In genomic region chr16:71524566-71525553, GRCh38 we compare ENCODE assay signal across 23 cellular contexts. TPM values are rescaled to one million over a fixed set of nuclear protein-coding genes. Genes with fewer than 3 reads are reported as not detected.
DNase-seq lines count a peak whose midpoint lies in the region; ATAC-seq, FAIRE-seq and TF ChIP-seq lines count a peak whose summit lies in the region.
"Had no signal": no experiment of that assay in that cellular context is flagged by ENCODE, and none has a peak within 500 bp of the region (broad histone marks: within the 10 kb centered on the region; RNA-seq: fewer than 3 reads in every experiment).

No MANE protein-coding gene starts in this region.

- H3K4me3 Mint-ChIP-seq in GM23338 = peak overlapping the region; percentile 77
- H3K4me3 Mint-ChIP-seq: CD4-positive, CD25-positive, alpha-beta regulatory T cell; naive B cell had no signal

- H3K9me3 ChIP-seq in adrenal gland (replicated peaks in 1 of 3) = no peaks in the 10 kb centered on the region
- H3K9me3 ChIP-seq in HepG2 (ENCODE audit: low read length) = no peaks in the 10 kb centered on the region
- H3K9me3 ChIP-seq: esophagus muscularis mucosa, lower lobe of right lung, Peyer's patch, stomach had no signal

- in situ Hi-C loops in HepG2 (cut with HindIII; ENCODE audit: extremely low pct_ligation_motif_present, low pct_unique_long_range_greater_than_20kb) = no loop called here

- H3K79me2 ChIP-seq in GM23338 (replicated peaks; ENCODE audit: insufficient read depth) = peaks cover 13% of the 10 kb centered on the region; the same call in 1 of the 2 replicates
- H3K79me2 ChIP-seq in HepG2 (ENCODE audit: insufficient read depth, low read length) = no peaks in the 10 kb centered on the region

- H3K36me3 ChIP-seq in GM23338 (ENCODE audit: insufficient read depth) = no peaks in the 10 kb centered on the region
- no peaks in the 10 kb centered on the region for H3K36me3 ChIP-seq in adrenal gland (replicated peaks in 1 of 2)
- no peaks in the 10 kb centered on the region for H3K36me3 ChIP-seq in HepG2 (replicated peaks in 1 of 2; ENCODE audit: control insufficient read depth in 1 of 2, insufficient read depth in 2 of 2, low read length in 2 of 2)
- H3K36me3 ChIP-seq: esophagus muscularis mucosa, lower lobe of right lung, Peyer's patch, stomach had no signal

- H3K27ac ChIP-seq in GM23338 (ENCODE audit: low read depth) = peak overlapping the region; percentile 95; the same call in 1 of the 2 replicates
- H3K27ac ChIP-seq in adrenal gland = peak overlapping the region in 3 of 5 donors; percentile 21 to 74 (median 25)
- no peak overlapping the region for H3K27ac ChIP-seq in HepG2 (ENCODE audit: extremely low read length, insufficient read depth, low read length)
- H3K27ac ChIP-seq: dorsolateral prefrontal cortex, lower lobe of right lung, Peyer's patch, skin epidermis, stomach had no signal

- H3K9ac ChIP-seq in HepG2 (ENCODE audit: insufficient read depth, low read depth, low read length) = no peak overlapping the region

- peak overlapping the region; percentile 99 for H3K27ac Mint-ChIP-seq in GM23338
- H3K27ac Mint-ChIP-seq: activated T-helper 2 cell treated with anti-CD3 and anti-CD28 coated beads, Interferon-gamma antibody, Interleukin-2, Interleukin-4, amounts not matched to agents 10 μg/mL and 5 μg/mL and 100 μg/mL, durations not matched to agents 14 hours and 24 hours and 36 hours; CD4-positive, CD25-positive, alpha-beta regulatory T cell had no signal

- peak overlapping the region; percentile 75 for H3K4me2 ChIP-seq in GM23338
- no peak overlapping the region for H3K4me2 ChIP-seq in HepG2 (ENCODE audit: low read depth, low read length)

- FAIRE-seq in HepG2 (lab: Jason Lieb, UNC) = no peak

- H3K27me3 ChIP-seq in GM23338 (ENCODE audit: insufficient read depth) (no peaks in the 10 kb centered on the region), adrenal gland (no peaks in the 10 kb centered on the region), HepG2 (ENCODE audit: control insufficient read depth in 1 of 2, insufficient read depth in 2 of 2, low read length in 2 of 2) (peaks cover 4 to 72% of the 10 kb centered on the region in 2 experiments)
- H3K27me3 ChIP-seq: esophagus muscularis mucosa, Peyer's patch had no signal

- H3F3A ChIP-seq in GM23338 (replicated peaks; ENCODE audit: low read depth) = no peaks in the 10 kb centered on the region

- intact Hi-C loops in adrenal gland (cut with DNase I) = no loop called here
- intact Hi-C loops in HepG2 (cut with micrococcal nuclease; ENCODE audit: unreplicated experiment) = no loop called here
- intact Hi-C loops in Right ventricle myocardium superior (cut with DNase I) = no loop called here

- H3K36me3 Mint-ChIP-seq in GM23338 (ENCODE audit: low read depth) = no peaks in the 10 kb centered on the region
- H3K36me3 Mint-ChIP-seq: CD4-positive, CD25-positive, alpha-beta regulatory T cell; naive B cell had no signal

- CTCF ChIA-PET in HepG2 (lab: Yijun Ruan, JAX; ENCODE audit: low intra/inter-chr PET ratio, low total read pairs) = no interaction called here

- peak; percentile 41 for DNase-seq in GM23338 (ENCODE audit: low spot score)
- peak in 5 of 7 donors; percentile 29 to 54 (median 45) for DNase-seq in adrenal gland
- DNase-seq in HepG2 (ENCODE audit: low spot score) = no peak
- DNase-seq in Right ventricle myocardium superior = no peak
- no peak for DNase-seq in T-helper 2 cell
- DNase-seq: activated CD4-positive, CD25-positive, alpha-beta regulatory T cell treated with anti-CD3 and anti-CD28 coated beads, Interleukin-2, amount 50 U/mL, for 72 hours; caudate nucleus; CD4-positive, CD25-positive, alpha-beta regulatory T cell; dorsolateral prefrontal cortex; lower lobe of right lung; naive B cell; NCI-H1436; NCI-H2171 treated with DMSO at 0.1 percent for 48 hours; NCI-H82; Peyer's patch; posterior cingulate gyrus; stimulated activated CD4-positive, alpha-beta T cell treated with anti-CD3 and anti-CD28 coated beads, Interleukin-2, amount 100 ng/mL, for 48 hours; stomach; T1000 had no signal

- TF ChIP-seq CTCF in GM23338 (conservative IDR thresholded peaks at IDR 0.05; ENCODE audit: low read depth in 2 of 2) (no peak), adrenal gland (IDR thresholded peaks at IDR 0.05) (no peak), HepG2 (CRISPR knock-in tag; IDR thresholded peaks at IDR 0.05) (no peak)

- peaks cover 8% of the 10 kb centered on the region for H3K27me3 Mint-ChIP-seq in GM23338 (ENCODE audit: insufficient read depth, low read depth, poor library complexity)

- BruUV-seq in HepG2 (replicated peaks; lab: Mats Ljungman, UMichigan) = no TSS peak

- peaks cover 27% of the 10 kb centered on the region for H3K4me1 Mint-ChIP-seq in GM23338
- H3K4me1 Mint-ChIP-seq: CD4-positive, CD25-positive, alpha-beta regulatory T cell had no signal

- H3K4me1 ChIP-seq in GM23338 (ENCODE audit: insufficient read depth) = peaks cover 27% of the 10 kb centered on the region
- peaks cover 7 to 8% of the 10 kb centered on the region in 2 donors for H3K4me1 ChIP-seq in adrenal gland (replicated peaks in 1 of 2)
- peaks cover 1% of the 10 kb centered on the region; the same call in 1 of the 2 replicates for H3K4me1 ChIP-seq in HepG2 (ENCODE audit: insufficient read depth, low read length)
- H3K4me1 ChIP-seq: lower lobe of right lung, Peyer's patch, stomach had no signal

- no peaks in the 10 kb centered on the region for H3K9me3 Mint-ChIP-seq in GM23338
- H3K9me3 Mint-ChIP-seq: activated T-helper 2 cell treated with anti-CD3 and anti-CD28 coated beads, Interferon-gamma antibody, Interleukin-2, Interleukin-4, amounts not matched to agents 10 μg/mL and 5 μg/mL and 100 μg/mL, durations not matched to agents 14 hours and 24 hours and 36 hours; CD4-positive, CD25-positive, alpha-beta regulatory T cell; naive B cell had no signal

- H4K20me1 ChIP-seq in GM23338 (replicated peaks; ENCODE audit: insufficient read depth) (no peaks in the 10 kb centered on the region), HepG2 (ENCODE audit: insufficient read depth, low read length) (no peaks in the 10 kb centered on the region)

- peak in 1 of 2 donors; percentile 46 for TF ChIP-seq POLR2A in adrenal gland (IDR thresholded peaks at IDR 0.05)
- TF ChIP-seq POLR2A in HepG2 (IDR thresholded peaks at IDR 0.05; ENCODE audit: insufficient read depth in 1 of 2, low read depth in 2 of 2, low read length in 2 of 2) = no peak

- TF ChIP-seq EP300 in HepG2 (IDR thresholded peaks at IDR 0.05; ENCODE audit: low read depth in 2 of 2, low read length in 2 of 2) (no peak), HepG2 (CRISPR knock-in tag; IDR thresholded peaks at IDR 0.05; ENCODE audit: borderline replicate concordance) (no peak)

- POLR2A ChIA-PET in HepG2 (lab: Yijun Ruan, JAX) = no interaction called here

- no peak for TF ChIP-seq RAD21 in HepG2 (CRISPR knock-in tag; IDR thresholded peaks at IDR 0.05)

- whole genome bisulfite sequencing in adrenal gland, 4 donors = 42 to 51% (median 47%) methylated on average over 16 of the region's 16 CpGs
- WGBS in HepG2 (ENCODE audit: low lambda C conversion rate) = 24% methylated on average over 16 of the region's 16 CpGs

- H2AFZ ChIP-seq in GM23338 (peak overlapping the region; percentile 82), HepG2 (ENCODE audit: low read length) (no peak overlapping the region)

- H3K9me2 ChIP-seq in GM23338 (ENCODE audit: insufficient read depth) = no peaks in the 10 kb centered on the region

- peak overlapping the region; percentile 48 for H3K4me3 ChIP-seq in GM23338
- peak overlapping the region in 1 of 4 donors; percentile 28 for H3K4me3 ChIP-seq in adrenal gland
- no peak overlapping the region for H3K4me3 ChIP-seq in HepG2 (replicated peaks in 1 of 3; ENCODE audit: insufficient read depth in 1 of 3, low read depth in 2 of 3, low read length in 3 of 3)
- H3K4me3 ChIP-seq: dorsolateral prefrontal cortex, lower lobe of right lung, Peyer's patch, skin epidermis, stomach had no signal

- ATAC-seq in GM23338 = peak; percentile 12
- no peak for ATAC-seq in HepG2
- ATAC-seq in Right ventricle myocardium superior (ENCODE audit: poor library complexity) = no peak
- no peak for ATAC-seq in activated CD4-positive, CD25-positive, alpha-beta regulatory T cell treated with anti-CD3 and anti-CD28 coated beads, Interleukin-2, amount 50 U/mL, for 24 hours

RNA-seq across cellular contexts. Expression of gene CHST4, which starts 1.4 kb away (rescaled TPM):
- total RNA-seq in GM23338 (2014; rRNA removed; shearing (Covaris generic)) = 16.7 and 17.8 TPM in 2 replicates
- 4.3 and 5.5 TPM in 2 replicates for polyA plus RNA-seq in GM23338 (2016; fragmentation: Nextera tagmentation; extraction: Ambion mirVana)
- 1 to 10 TPM; 1.7 to 7.6 (median 2.9) TPM for total RNA-seq in adrenal gland
- polyA plus RNA-seq in adrenal gland = 1 to 10 TPM in 1 of 3 donors, under 1 TPM in 2; 0.47 to 1.9 (median 0.64) TPM
- total RNA-seq in HepG2 (2016; rRNA removed; fragmentation: Illumina TruSeq; extraction: Trizol) = not detected in 2 replicates
- not detected in 2 replicates for total RNA-seq in HepG2 (2016; cell fraction: cytosol; rRNA removed; fragmentation: Illumina TruSeq; extraction: Trizol; ENCODE audit: low read depth)
- not detected in 2 replicates for total RNA-seq in HepG2 (2016; cell fraction: insoluble cytoplasmic fraction; rRNA removed; fragmentation: Illumina TruSeq; extraction: Trizol)
- total RNA-seq in HepG2 (2016; cell fraction: membrane; rRNA removed; fragmentation: Illumina TruSeq; extraction: Trizol) = not detected in 2 replicates
- total RNA-seq in HepG2 (2016; cell fraction: nucleus; rRNA removed; fragmentation: Illumina TruSeq; extraction: Trizol) = not detected in 2 replicates
- polyA plus RNA-seq in HepG2 (2011; rRNA removed) = not detected in 2 replicates
- not detected in 2 replicates for polyA plus RNA-seq in HepG2 (2011; cell fraction: cytosol; rRNA removed)
- not detected in 2 replicates for polyA plus RNA-seq in HepG2 (2011; cell fraction: nucleus; rRNA removed)
- not detected in 2 replicates for polyA plus RNA-seq in HepG2 (2012)
- not detected in 2 replicates for polyA plus RNA-seq in HepG2 (2016; cell fraction: cytosol; fragmentation: Illumina TruSeq; extraction: Trizol; ENCODE audit: low read depth)
- polyA plus RNA-seq in HepG2 (2016; cell fraction: insoluble cytoplasmic fraction; fragmentation: Illumina TruSeq; extraction: Trizol; ENCODE audit: low read depth) = not detected in 2 replicates
- polyA plus RNA-seq in HepG2 (2016; cell fraction: membrane; fragmentation: Illumina TruSeq; extraction: Trizol; ENCODE audit: low read depth) = not detected in 2 replicates
- polyA plus RNA-seq in HepG2 (2016; cell fraction: nucleus; fragmentation: Illumina TruSeq; extraction: Trizol; ENCODE audit: insufficient read depth, low read depth) = not detected in 2 replicates
- polyA minus RNA-seq in HepG2 (2011; rRNA and poly(A)+ RNA removed; ENCODE audit: low replicate concordance) = not detected in 2 replicates
- not detected in 2 replicates for polyA minus RNA-seq in HepG2 (2011; cell fraction: cytosol; rRNA and poly(A)+ RNA removed)
- not detected in 2 replicates for polyA minus RNA-seq in HepG2 (2011; cell fraction: nucleus; rRNA and poly(A)+ RNA removed)
- not detected for total RNA-seq in Right ventricle myocardium superior
- total RNA-seq: CD4-positive, CD25-positive, alpha-beta regulatory T cell; Peyer's patch; stomach had no signal
- polyA plus RNA-seq: CD4-positive, CD25-positive, alpha-beta regulatory T cell; stomach had no signal

RNA-seq across cellular contexts. Expression of gene ZNF19, which starts 35.7 kb away (rescaled TPM):
- total RNA-seq in GM23338 (2014; rRNA removed; shearing (Covaris generic)) = 3.5 and 4.8 TPM in 2 replicates
- 1.0 and 1.4 TPM in 2 replicates for polyA plus RNA-seq in GM23338 (2016; fragmentation: Nextera tagmentation; extraction: Ambion mirVana)
- 10 to 100 TPM in 1 of 8 donors, 1 to 10 TPM in 6, under 1 TPM in 1; 0.24 to 10.4 (median 6.8) TPM for total RNA-seq in adrenal gland
- 1 to 10 TPM; 2.6 to 4.2 (median 3.9) TPM for polyA plus RNA-seq in adrenal gland
- 4.6 and 5.8 TPM in 2 replicates for total RNA-seq in HepG2 (2016; rRNA removed; fragmentation: Illumina TruSeq; extraction: Trizol)
- total RNA-seq in HepG2 (2016; cell fraction: cytosol; rRNA removed; fragmentation: Illumina TruSeq; extraction: Trizol; ENCODE audit: low read depth) = 2.1 and 4.1 TPM in 2 replicates
- total RNA-seq in HepG2 (2016; cell fraction: insoluble cytoplasmic fraction; rRNA removed; fragmentation: Illumina TruSeq; extraction: Trizol) = 4.1 and 5.9 TPM in 2 replicates
- 5.0 and 5.7 TPM in 2 replicates for total RNA-seq in HepG2 (2016; cell fraction: membrane; rRNA removed; fragmentation: Illumina TruSeq; extraction: Trizol)
- 9.4 and 10.8 TPM in 2 replicates for total RNA-seq in HepG2 (2016; cell fraction: nucleus; rRNA removed; fragmentation: Illumina TruSeq; extraction: Trizol)
- 3.2 and 3.7 TPM in 2 replicates for polyA plus RNA-seq in HepG2 (2011; rRNA removed)
- 1.4 and 1.9 TPM in 2 replicates for polyA plus RNA-seq in HepG2 (2011; cell fraction: cytosol; rRNA removed)
- polyA plus RNA-seq in HepG2 (2011; cell fraction: nucleus; rRNA removed) = 6.9 and 16.9 TPM in 2 replicates
- 3.5 and 3.9 TPM in 2 replicates for polyA plus RNA-seq in HepG2 (2012)
- 0.70 and 0.83 TPM in 2 replicates for polyA plus RNA-seq in HepG2 (2016; cell fraction: cytosol; fragmentation: Illumina TruSeq; extraction: Trizol; ENCODE audit: low read depth)
- polyA plus RNA-seq in HepG2 (2016; cell fraction: insoluble cytoplasmic fraction; fragmentation: Illumina TruSeq; extraction: Trizol; ENCODE audit: low read depth) = 2.9 and 3.0 TPM in 2 replicates
- polyA plus RNA-seq in HepG2 (2016; cell fraction: membrane; fragmentation: Illumina TruSeq; extraction: Trizol; ENCODE audit: low read depth) = 1.4 and 1.8 TPM in 2 replicates
- 5.9 and 7.3 TPM in 2 replicates for polyA plus RNA-seq in HepG2 (2016; cell fraction: nucleus; fragmentation: Illumina TruSeq; extraction: Trizol; ENCODE audit: insufficient read depth, low read depth)
- polyA minus RNA-seq in HepG2 (2011; rRNA and poly(A)+ RNA removed; ENCODE audit: low replicate concordance) = 2.3 and 5.0 TPM in 2 replicates
- polyA minus RNA-seq in HepG2 (2011; cell fraction: cytosol; rRNA and poly(A)+ RNA removed) = 2.3 and 2.4 TPM in 2 replicates
- polyA minus RNA-seq in HepG2 (2011; cell fraction: nucleus; rRNA and poly(A)+ RNA removed) = 20.5 and 25.0 TPM in 2 replicates
- total RNA-seq in Right ventricle myocardium superior = 2.0 TPM

RNA-seq across cellular contexts. Expression of gene TAT, which starts 52.0 kb away (rescaled TPM):
- total RNA-seq in GM23338 (2014; rRNA removed; shearing (Covaris generic)) = not detected in 2 replicates
- polyA plus RNA-seq in GM23338 (2016; fragmentation: Nextera tagmentation; extraction: Ambion mirVana) = 0.05 and 0.19 TPM in 2 replicates
- 1 to 10 TPM in 2 of 8 donors, under 1 TPM in 2, not detected in 4; 0.06 to 1.3 (median 0.63) TPM for total RNA-seq in adrenal gland
- under 1 TPM; 0.03 to 0.81 (median 0.08) TPM for polyA plus RNA-seq in adrenal gland
- total RNA-seq in HepG2 (2016; rRNA removed; fragmentation: Illumina TruSeq; extraction: Trizol) = 1.6 and 2.2 TPM in 2 replicates
- total RNA-seq in HepG2 (2016; cell fraction: cytosol; rRNA removed; fragmentation: Illumina TruSeq; extraction: Trizol; ENCODE audit: low read depth) = 0.44 and 0.51 TPM in 2 replicates
- total RNA-seq in HepG2 (2016; cell fraction: insoluble cytoplasmic fraction; rRNA removed; fragmentation: Illumina TruSeq; extraction: Trizol) = 2.0 and 2.3 TPM in 2 replicates
- total RNA-seq in HepG2 (2016; cell fraction: membrane; rRNA removed; fragmentation: Illumina TruSeq; extraction: Trizol) = 0.83 and 1.1 TPM in 2 replicates
- 1.4 and 2.1 TPM in 2 replicates for total RNA-seq in HepG2 (2016; cell fraction: nucleus; rRNA removed; fragmentation: Illumina TruSeq; extraction: Trizol)
- 5.8 and 6.5 TPM in 2 replicates for polyA plus RNA-seq in HepG2 (2011; rRNA removed)
- polyA plus RNA-seq in HepG2 (2011; cell fraction: cytosol; rRNA removed) = 5.1 and 6.4 TPM in 2 replicates
- polyA plus RNA-seq in HepG2 (2011; cell fraction: nucleus; rRNA removed) = 3.5 and 4.3 TPM in 2 replicates
- polyA plus RNA-seq in HepG2 (2012) = 6.1 TPM in 2 replicates
- 0.08 and 0.17 TPM in 2 replicates for polyA plus RNA-seq in HepG2 (2016; cell fraction: cytosol; fragmentation: Illumina TruSeq; extraction: Trizol; ENCODE audit: low read depth)
- 2.8 and 3.4 TPM in 2 replicates for polyA plus RNA-seq in HepG2 (2016; cell fraction: insoluble cytoplasmic fraction; fragmentation: Illumina TruSeq; extraction: Trizol; ENCODE audit: low read depth)
- polyA plus RNA-seq in HepG2 (2016; cell fraction: membrane; fragmentation: Illumina TruSeq; extraction: Trizol; ENCODE audit: low read depth) = 0.38 and 0.55 TPM in 2 replicates
- 1.9 and 2.0 TPM in 2 replicates for polyA plus RNA-seq in HepG2 (2016; cell fraction: nucleus; fragmentation: Illumina TruSeq; extraction: Trizol; ENCODE audit: insufficient read depth, low read depth)
- 9.0 TPM in 1 of 2 replicates, not detected in the other for polyA minus RNA-seq in HepG2 (2011; rRNA and poly(A)+ RNA removed; ENCODE audit: low replicate concordance)
- 3.4 and 3.8 TPM in 2 replicates for polyA minus RNA-seq in HepG2 (2011; cell fraction: cytosol; rRNA and poly(A)+ RNA removed)
- 7.1 and 9.9 TPM in 2 replicates for polyA minus RNA-seq in HepG2 (2011; cell fraction: nucleus; rRNA and poly(A)+ RNA removed)
- 0.13 TPM for total RNA-seq in Right ventricle myocardium superior
- total RNA-seq: activated T-helper 2 cell treated with anti-CD3 and anti-CD28 coated beads, Interferon-gamma antibody, Interleukin-2, Interleukin-4, amounts not matched to agents 10 μg/mL and 5 μg/mL and 100 μg/mL, durations not matched to agents 14 hours and 24 hours and 36 hours; CD4-positive, CD25-positive, alpha-beta regulatory T cell; esophagus muscularis mucosa; lower lobe of right lung; stomach had no signal
- polyA plus RNA-seq: stomach had no signal

Comparison
In these comparisons a context has a peak if more than half of its experiments do, and no peak if none do; other contexts are left out.
1. DNase-seq: peak in GM23338 (single experiment) and adrenal gland (5 of 7); none in HepG2 (single experiment), Right ventricle myocardium superior (single experiment) and T-helper 2 cell (0 of 5).